8 cellular contexts compared by ENCODE assay signal in genomic region chr3:194344012-194344411, GRCh38. TPM values are rescaled to one million over a fixed set of nuclear protein-coding genes. Genes with fewer than 3 reads are reported as not detected.
DNase-seq lines count a peak whose midpoint lies in the region; ATAC-seq and TF ChIP-seq lines count a peak whose summit lies in the region.

No MANE protein-coding gene starts in this region.

- no peaks in the 10 kb centered on the region for H3K79me2 ChIP-seq in GM23248 (ENCODE audit: insufficient read depth)

- H2AFZ ChIP-seq in GM23248, result no peak overlapping the region

- peak; percentile 89 for TF ChIP-seq CTCF in activated CD8-positive, alpha-beta T cell treated with anti-CD3 and anti-CD28 coated beads for 36 hours (IDR thresholded peaks at IDR 0.05)
- TF ChIP-seq CTCF in mucosa of descending colon (IDR thresholded peaks at IDR 0.05), result peak; percentile 93

- H3K36me3 ChIP-seq in GM23248 (ENCODE audit: low read depth) (no peaks in the 10 kb centered on the region), mucosa of descending colon (ENCODE audit: low read depth) (no peaks in the 10 kb centered on the region)

- DNase-seq in CD1c-positive myeloid dendritic cell (ENCODE audit: extremely low spot score) (peak; percentile 67), GM23248 (peak; percentile 68), NCI-H526 treated with DMSO at 0.1 percent for 48 hours (lab: John Stamatoyannopoulos, UW) (peak; percentile 10), mucosa of descending colon (peak; percentile 61 to 92 (median 83))
- DNase-seq in activated CD8-positive, alpha-beta T cell treated with anti-CD3 and anti-CD28 coated beads for 36 hours, result peak; percentile 84
- peak; percentile 68 to 69 (median 69) for DNase-seq in effector memory CD8-positive, alpha-beta T cell
- DNase-seq in stimulated activated CD8-positive, alpha-beta memory T cell treated with anti-CD3 and anti-CD28 coated beads, Interleukin-7, amount 100 ng/mL, for 4 hours (ENCODE audit: low read depth in 2 of 2), result peak; percentile 46 to 57

- H3K27ac Mint-ChIP-seq in activated CD8-positive, alpha-beta T cell treated with anti-CD3 and anti-CD28 coated beads for 36 hours, result no peak overlapping the region
- H3K27ac Mint-ChIP-seq in effector memory CD8-positive, alpha-beta T cell, result no peak overlapping the region

- ATAC-seq in activated CD8-positive, alpha-beta T cell treated with anti-CD3 and anti-CD28 coated beads for 36 hours, result peak; percentile 79
- peak; percentile 64 for ATAC-seq in effector memory CD8-positive, alpha-beta T cell (replicated peaks)
- ATAC-seq in mucosa of descending colon (peak; percentile 76), HG03025 (IDR thresholded peaks at IDR 0.05; ENCODE audit: low FRiP score, unreplicated experiment) (no peak)

- H3K9me3 Mint-ChIP-seq in activated CD8-positive, alpha-beta T cell treated with anti-CD3 and anti-CD28 coated beads for 36 hours, result no peaks in the 10 kb centered on the region
- no peaks in the 10 kb centered on the region for H3K9me3 Mint-ChIP-seq in effector memory CD8-positive, alpha-beta T cell

- no peak overlapping the region for H3K4me3 Mint-ChIP-seq in activated CD8-positive, alpha-beta T cell treated with anti-CD3 and anti-CD28 coated beads for 36 hours
- H3K4me3 Mint-ChIP-seq in effector memory CD8-positive, alpha-beta T cell, result no peak overlapping the region

- H3K4me3 ChIP-seq in GM23248 (no peak overlapping the region), mucosa of descending colon (no peak overlapping the region)

- in situ Hi-C loops in GM23248 (cut with MboI), result no loop called here

- H3K4me1 ChIP-seq in GM23248 (ENCODE audit: insufficient read depth), result peaks cover 10% of the 10 kb centered on the region
- H3K4me1 ChIP-seq in mucosa of descending colon (ENCODE audit: low read depth), result no peaks in the 10 kb centered on the region

- no peaks in the 10 kb centered on the region for H4K20me1 ChIP-seq in GM23248 (ENCODE audit: insufficient read depth)

- CTCF ChIA-PET in activated CD8-positive, alpha-beta T cell treated with anti-CD3 and anti-CD28 coated beads for 36 hours (lab: Charles Lee), result interaction anchor here (0.7 to 9.8 kb wide), 39 partner anchors 9 to 682 kb away, joined by 3 to 188 read pairs (median 4); partner anchors contain the start of gene GP5

- no peak overlapping the region for H3K9ac ChIP-seq in GM23248

- WGBS in GM23248 (ENCODE audit: low coverage in 1 of 2, low lambda C conversion rate in 2 of 2, missing lambda C conversion rate in 2 of 2), 2 experiments, result 27 to 32% methylated on average over 9 of the region's 9 CpGs

- no peak overlapping the region for H3K4me2 ChIP-seq in GM23248 (ENCODE audit: unreplicated experiment)

- intact Hi-C loops in activated CD8-positive, alpha-beta T cell treated with anti-CD3 and anti-CD28 coated beads for 36 hours (cut with micrococcal nuclease), result no loop called here
- intact Hi-C loops in mucosa of descending colon (cut with DNase I, micrococcal nuclease), result no loop called here

- POLR2A ChIA-PET in activated CD8-positive, alpha-beta T cell treated with anti-CD3 and anti-CD28 coated beads for 36 hours (lab: Charles Lee), result no interaction called here

- H3K36me3 Mint-ChIP-seq in activated CD8-positive, alpha-beta T cell treated with anti-CD3 and anti-CD28 coated beads for 36 hours (ENCODE audit: low read depth), result no peaks in the 10 kb centered on the region
- no peaks in the 10 kb centered on the region for H3K36me3 Mint-ChIP-seq in effector memory CD8-positive, alpha-beta T cell (ENCODE audit: insufficient read depth)

- no peaks in the 10 kb centered on the region for H3K27me3 ChIP-seq in GM23248 (replicated peaks; ENCODE audit: insufficient read depth)

- H3K9me3 ChIP-seq in GM23248 (ENCODE audit: low read depth) (no peaks in the 10 kb centered on the region), mucosa of descending colon (no peaks in the 10 kb centered on the region)

- H3K4me1 Mint-ChIP-seq in activated CD8-positive, alpha-beta T cell treated with anti-CD3 and anti-CD28 coated beads for 36 hours (ENCODE audit: low read depth), result no peaks in the 10 kb centered on the region
- H3K4me1 Mint-ChIP-seq in effector memory CD8-positive, alpha-beta T cell (ENCODE audit: low read depth in 2 of 2), result no peaks in the 10 kb centered on the region

- H3K27ac ChIP-seq in GM23248, result no peak overlapping the region

- H3K9me2 ChIP-seq in GM23248 (ENCODE audit: insufficient read depth), result no peaks in the 10 kb centered on the region

- H3F3A ChIP-seq in GM23248 (ENCODE audit: insufficient read depth), result no peaks in the 10 kb centered on the region

- H3K27me3 Mint-ChIP-seq in activated CD8-positive, alpha-beta T cell treated with anti-CD3 and anti-CD28 coated beads for 36 hours, result peaks cover 2% of the 10 kb centered on the region
- H3K27me3 Mint-ChIP-seq in effector memory CD8-positive, alpha-beta T cell, result peaks cover 38 to 47% of the 10 kb centered on the region in 2 donors

RNA-seq across cellular contexts. Expression of gene CPN2, which starts 7.1 kb away (rescaled TPM):
- total RNA-seq in GM23248 (2014; rRNA removed; shearing (Covaris generic)), result not detected in 2 replicates
- not detected in 2 replicates for polyA plus RNA-seq in GM23248 (2016; fragmentation: Nextera tagmentation; extraction: Ambion mirVana)
- total RNA-seq in activated CD8-positive, alpha-beta T cell treated with anti-CD3 and anti-CD28 coated beads for 36 hours, result not detected
- total RNA-seq in mucosa of descending colon, result under 1 TPM in 1 of 3 donors, not detected in 2; 0.14 TPM

RNA-seq across cellular contexts. Expression of gene LRRC15, which starts 25.5 kb away (rescaled TPM):
- 16.4 and 24.2 TPM in 2 replicates for total RNA-seq in GM23248 (2014; rRNA removed; shearing (Covaris generic))
- polyA plus RNA-seq in GM23248 (2016; fragmentation: Nextera tagmentation; extraction: Ambion mirVana), result 20.9 and 21.2 TPM in 2 replicates
- total RNA-seq in activated CD8-positive, alpha-beta T cell treated with anti-CD3 and anti-CD28 coated beads for 36 hours, result not detected
- 1 to 10 TPM in 1 of 3 donors, under 1 TPM in 2; 0.22 to 1.8 (median 0.29) TPM for total RNA-seq in mucosa of descending colon

RNA-seq across cellular contexts. Expression of gene GP5, which starts 55.1 kb away (rescaled TPM):
- 0.11 TPM in 1 of 2 replicates, not detected in the other for total RNA-seq in GM23248 (2014; rRNA removed; shearing (Covaris generic))
- not detected in 2 replicates for polyA plus RNA-seq in GM23248 (2016; fragmentation: Nextera tagmentation; extraction: Ambion mirVana)
- under 1 TPM; 0.72 to 0.83 TPM for total RNA-seq in activated CD8-positive, alpha-beta T cell treated with anti-CD3 and anti-CD28 coated beads for 36 hours
- total RNA-seq in mucosa of descending colon, result under 1 TPM in 2 of 3 donors, not detected in 1; 0.07 to 0.19 TPM

Comparison
In these comparisons a context has a peak if more than half of its experiments do, and no peak if none do; other contexts are left out.
1. DNase-seq: peak in every context shown above with its lines; median percentile 84 in activated CD8-positive, alpha-beta T cell treated with anti-CD3 and anti-CD28 coated beads for 36 hours; 83 in mucosa of descending colon; 69 in effector memory CD8-positive, alpha-beta T cell; 68 in GM23248; 67 in CD1c-positive myeloid dendritic cell; 52 in stimulated activated CD8-positive, alpha-beta memory T cell treated with anti-CD3 and anti-CD28 coated beads, Interleukin-7, amount 100 ng/mL, for 4 hours; 10 in NCI-H526 treated with DMSO at 0.1 percent for 48 hours.